ENCODE assay signal across 8 cellular contexts in the genomic region with DNA sequence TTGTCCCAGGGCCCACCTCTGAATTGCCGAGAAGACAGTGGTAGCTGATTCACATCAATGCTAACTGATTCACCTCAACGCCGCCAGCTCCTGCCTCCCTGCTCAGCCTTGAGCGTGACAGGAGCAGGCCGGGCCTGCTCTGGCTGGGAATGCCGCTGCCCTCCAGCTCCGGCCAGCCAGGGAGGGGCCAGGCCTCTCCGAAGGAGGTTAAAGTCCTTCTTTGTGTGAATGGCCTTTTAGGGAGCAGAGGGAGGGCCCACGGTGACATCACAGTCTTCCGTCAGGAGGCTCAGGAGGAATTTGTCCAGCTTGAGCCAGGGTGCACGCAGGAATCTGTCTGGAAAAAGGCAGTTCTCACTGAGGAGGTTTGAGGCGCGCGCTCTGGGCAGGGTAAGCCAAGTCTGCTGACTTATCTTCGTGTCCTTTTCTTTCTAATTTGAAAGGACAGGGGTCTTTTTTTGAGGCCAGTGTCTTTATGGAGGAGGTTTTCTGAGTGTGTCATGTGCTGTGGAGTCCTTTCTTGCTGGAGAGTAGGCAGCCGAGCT.
DNase-seq lines count a peak whose midpoint lies in the region; ATAC-seq and TF ChIP-seq lines count a peak whose summit lies in the region.

No MANE protein-coding gene starts in this region.

- peak; percentile 87 for DNase-seq in HT1080 (ENCODE audit: low read depth)
- DNase-seq in kidney glomerular epithelial cell (lab: John Stamatoyannopoulos, UW) = peak; percentile 95
- no peak for DNase-seq in DMS53 treated with DMSO at 0.1 percent for 48 hours (lab: John Stamatoyannopoulos, UW; ENCODE audit: unreplicated experiment)
- DNase-seq in activated gamma-delta T cell (lab: John Stamatoyannopoulos, UW) = no peak

- peak overlapping the region in 4 of 5 experiments; percentile 22 to 97 (median 93) for H3K27ac Mint-ChIP-seq in brain
- peak overlapping the region; percentile 82 for H3K27ac Mint-ChIP-seq in stimulated activated memory B cell treated with anti-CD40 and anti-IgM and Interleukin-4, amounts not matched to agents 10 μg/mL and 1 μg/mL and 100 μg/mL, for 72 hours

- ATAC-seq in stimulated activated memory B cell treated with anti-CD40 and anti-IgM and Interleukin-4, amounts not matched to agents 10 μg/mL and 1 μg/mL and 100 μg/mL, for 72 hours = no peak
- no peak for ATAC-seq in GM19455 (IDR thresholded peaks at IDR 0.05; ENCODE audit: unreplicated experiment)
- no peak for ATAC-seq in GM19023 (IDR thresholded peaks at IDR 0.05; ENCODE audit: unreplicated experiment)

- H3K36me3 Mint-ChIP-seq in brain = no peaks in the 10 kb centered on the region
- peaks cover 65% of the 10 kb centered on the region for H3K36me3 Mint-ChIP-seq in stimulated activated memory B cell treated with anti-CD40 and anti-IgM and Interleukin-4, amounts not matched to agents 10 μg/mL and 1 μg/mL and 100 μg/mL, for 72 hours

- H3K9me3 Mint-ChIP-seq in brain = no peaks in the 10 kb centered on the region
- no peaks in the 10 kb centered on the region for H3K9me3 Mint-ChIP-seq in stimulated activated memory B cell treated with anti-CD40 and anti-IgM and Interleukin-4, amounts not matched to agents 10 μg/mL and 1 μg/mL and 100 μg/mL, for 72 hours

- H3K27me3 Mint-ChIP-seq in brain = no peaks in the 10 kb centered on the region
- H3K27me3 Mint-ChIP-seq in stimulated activated memory B cell treated with anti-CD40 and anti-IgM and Interleukin-4, amounts not matched to agents 10 μg/mL and 1 μg/mL and 100 μg/mL, for 72 hours = no peaks in the 10 kb centered on the region

- no peak for TF ChIP-seq CTCF in brain (conservative IDR thresholded peaks at IDR 0.05)

- peak overlapping the region in 4 of 5 experiments; percentile 10 to 82 (median 79) for H3K4me3 Mint-ChIP-seq in brain
- peak overlapping the region; percentile 61 for H3K4me3 Mint-ChIP-seq in stimulated activated memory B cell treated with anti-CD40 and anti-IgM and Interleukin-4, amounts not matched to agents 10 μg/mL and 1 μg/mL and 100 μg/mL, for 72 hours

- H3K4me1 Mint-ChIP-seq in brain = peaks cover 66% of the 10 kb centered on the region
- peaks cover 97% of the 10 kb centered on the region for H3K4me1 Mint-ChIP-seq in stimulated activated memory B cell treated with anti-CD40 and anti-IgM and Interleukin-4, amounts not matched to agents 10 μg/mL and 1 μg/mL and 100 μg/mL, for 72 hours

Comparison
In these comparisons a context has a peak if more than half of its experiments do, and no peak if none do; other contexts are left out.
1. DNase-seq: peak in HT1080 (single experiment) and kidney glomerular epithelial cell (single experiment); none in DMS53 treated with DMSO at 0.1 percent for 48 hours (single experiment) and activated gamma-delta T cell (single experiment).